8 cellular contexts compared by ENCODE assay signal in genomic region chr4:165207431-165208321, GRCh38. TPM values are rescaled to one million over a fixed set of nuclear protein-coding genes. Genes with fewer than 3 reads are reported as not detected.
DNase-seq lines count a peak whose midpoint lies in the region; ATAC-seq, FAIRE-seq and TF ChIP-seq lines count a peak whose summit lies in the region.

KLHL2 (plus strand) TSS chr4:165207561; CDS start chr4:165207877, 316 bp downstream.

- peaks cover 7 to 24% (median 22%) of the 10 kb centered on the region in 5 donors for H3K4me1 ChIP-seq in subcutaneous abdominal adipose tissue (ENCODE audit: control insufficient read depth in 5 of 5, insufficient read depth in 5 of 5, low read length in 5 of 5)

- peaks cover 27% of the 10 kb centered on the region for H3K4me1 Mint-ChIP-seq in neural crest cell

- POLR2A ChIA-PET in RWPE1 (lab: Yijun Ruan, JAX; ENCODE audit: low non-redundant PET), result no interaction called here

- H3K9ac ChIP-seq in subcutaneous abdominal adipose tissue (ENCODE audit: low read length in 5 of 5), result peak within 1 kb of the TSS in 4 of 5 donors; percentile 71 to 86 (median 79)

- H3K9me3 ChIP-seq in subcutaneous abdominal adipose tissue (ENCODE audit: control insufficient read depth in 5 of 5, low read length in 5 of 5), result no peaks in the 10 kb centered on the region

- CTCF ChIA-PET in RWPE1 (lab: Yijun Ruan, JAX), result interaction anchor here (1.6 kb wide), 1 partner anchor 76 kb away, joined by 7 read pairs; no protein-coding TSS in a partner anchor

- H3K36me3 ChIP-seq in subcutaneous abdominal adipose tissue (ENCODE audit: control insufficient read depth in 5 of 5, insufficient read depth in 5 of 5, low read length in 5 of 5), result no peaks in the 10 kb centered on the region

- peaks cover 6% of the 10 kb centered on the region for H3K27me3 Mint-ChIP-seq in neural crest cell (ENCODE audit: low read depth)

- ATAC-seq in GM19468 (IDR thresholded peaks at IDR 0.05; ENCODE audit: extremely low read depth, unreplicated experiment), result peak; percentile 91

- no peaks in the 10 kb centered on the region for H3K36me3 Mint-ChIP-seq in neural crest cell (ENCODE audit: low read depth)

- H3K27me3 ChIP-seq in subcutaneous abdominal adipose tissue (ENCODE audit: control insufficient read depth in 5 of 5, insufficient read depth in 4 of 5, low read length in 5 of 5), result no peaks in the 10 kb centered on the region

- H3K4me3 ChIP-seq in subcutaneous abdominal adipose tissue (ENCODE audit: low read depth in 1 of 5, low read length in 5 of 5), result peak within 1 kb of the TSS; percentile 84 to 99 (median 94)

- H3K4me3 Mint-ChIP-seq in neural crest cell, result peak within 1 kb of the TSS; percentile 92

- peak; percentile 37 for DNase-seq in D721Med (ENCODE audit: insufficient read length, low spot score)
- DNase-seq in HT-29 (ENCODE audit: low spot score), result peak; percentile 53
- peak; percentile 64 for DNase-seq in RWPE1 (ENCODE audit: low spot score)
- peak; percentile 62 for DNase-seq in activated effector memory CD4-positive, alpha-beta T cell treated with Interleukin-2 at 50 U/mL for 16 hours
- DNase-seq in fibroblast of the conjunctiva (ENCODE audit: low read depth), result peak; percentile 43
- peak; percentile 61 for DNase-seq in neural crest cell (ENCODE audit: low read depth, low spot score)

- TF ChIP-seq CTCF in D721Med (IDR thresholded peaks at IDR 0.05; ENCODE audit: insufficient read depth, missing control alignments), result no peak
- no peak for TF ChIP-seq CTCF in RWPE1 (conservative IDR thresholded peaks at IDR 0.05; ENCODE audit: low read depth)
- no peak for TF ChIP-seq CTCF in neural crest cell (conservative IDR thresholded peaks at IDR 0.05)

- peak within 1 kb of the TSS; percentile 79 for H3K27ac ChIP-seq in RWPE1
- H3K27ac ChIP-seq in subcutaneous abdominal adipose tissue (ENCODE audit: low read depth, low read length), result peak within 1 kb of the TSS; percentile 56

- H3K27ac Mint-ChIP-seq in neural crest cell (ENCODE audit: unreplicated experiment), result peak within 1 kb of the TSS; percentile 52

- FAIRE-seq in D721Med (lab: Jason Lieb, UNC), result no peak

- H3K9me3 Mint-ChIP-seq in neural crest cell, result no peaks in the 10 kb centered on the region

RNA-seq across cellular contexts. Expression of gene KLHL2, which starts in this region (rescaled TPM):
- total RNA-seq in HT-29 (2014; rRNA removed; shearing (Covaris generic)), result 10.0 and 11.9 TPM in 2 replicates
- 14.9 and 17.4 TPM in 2 replicates for total RNA-seq in neural crest cell

Comparison
In these comparisons a context has a peak if more than half of its experiments do, and no peak if none do; other contexts are left out.
1. Peak in every context shown above with its lines: DNase-seq, ATAC-seq, H3K4me3 ChIP-seq and H3K27ac ChIP-seq.